Comparison of ENCODE assay signal across 21 cellular contexts in genomic region chr1:78408830-78409229, GRCh38.
DNase-seq lines count a peak whose midpoint lies in the region; ATAC-seq, FAIRE-seq and TF ChIP-seq lines count a peak whose summit lies in the region.
"Had no signal": no experiment of that assay in that cellular context is flagged by ENCODE, and none has a peak within 500 bp of the region (broad histone marks: within the 10 kb centered on the region; RNA-seq: fewer than 3 reads in every experiment).

No MANE protein-coding gene starts in this region.

- no peak for TF ChIP-seq CTCF in left lung (IDR thresholded peaks at IDR 0.05)

- intact Hi-C loops in left lung (cut with DNase I), result no loop called here

- in situ Hi-C loops in KBM-7 (cut with MboI; ENCODE audit: low pct_unique_long_range_greater_than_20kb, low sequenced_read_pairs), result no loop called here

- no peak overlapping the region for H3K27ac ChIP-seq in left lung
- H3K27ac ChIP-seq: A549, uterus had no signal

- peak overlapping the region; percentile 52 for H3K9ac ChIP-seq in adipocyte (ENCODE audit: low read length)

- DNase-seq in AG08395 (ENCODE audit: low spot score) (peak; percentile 63), GM04503 (ENCODE audit: low read depth) (peak; percentile 42), adipocyte (ENCODE audit: low read depth) (peak; percentile 49), left lung (no peak), GM19239 (ENCODE audit: insufficient read length, low spot score) (no peak), COLO829 (ENCODE audit: low spot score) (no peak), KBM-7 (no peak)
- DNase-seq: activated CD4-positive, alpha-beta T cell treated with anti-CD3 and anti-CD28 coated beads for 48 hours; DMS 273 treated with DMSO at 0.1 percent for 48 hours; effector memory CD8-positive, alpha-beta T cell; immature natural killer cell; NCI-H146; NCI-H748 treated with DMSO at 0.1 percent for 48 hours; SHP77; stimulated activated CD4-positive, alpha-beta T cell treated with anti-CD3 and anti-CD28 coated beads, Interleukin-12 subunit alpha, Interleukin-12 subunit beta, amount 100 ng/mL, for 4 hours; T-cell had no signal

- FAIRE-seq in GM19239 (lab: Jason Lieb, UNC), result no peak
- FAIRE-seq: A549 had no signal

- H3K4me1 ChIP-seq in adipocyte (ENCODE audit: control insufficient read depth, insufficient read depth, low read length), result peaks cover 18% of the 10 kb centered on the region
- no peaks in the 10 kb centered on the region for H3K4me1 ChIP-seq in left lung
- H3K4me1 ChIP-seq: A549, HAP-1, uterus had no signal

- H3K9me3 ChIP-seq in adipocyte (ENCODE audit: control insufficient read depth, low read length) (peaks cover 36% of the 10 kb centered on the region), left lung (peaks cover 0 to 32% of the 10 kb centered on the region in 2 donors)
- H3K9me3 ChIP-seq: A549, HAP-1 had no signal

- H3K36me3 ChIP-seq in adipocyte (ENCODE audit: control insufficient read depth, insufficient read depth, low read length, severe bottlenecking) (no peaks in the 10 kb centered on the region), left lung (no peaks in the 10 kb centered on the region)
- H3K36me3 ChIP-seq: HAP-1, uterus had no signal

- H3K27me3 ChIP-seq in adipocyte (replicated peaks; ENCODE audit: control insufficient read depth, insufficient read depth, low read length), result no peaks in the 10 kb centered on the region
- H3K27me3 ChIP-seq in left lung, result no peaks in the 10 kb centered on the region
- H3K27me3 ChIP-seq: uterus had no signal

- peak; percentile 12 for ATAC-seq in left lung
- no peak for ATAC-seq in GM18861 (IDR thresholded peaks at IDR 0.05; ENCODE audit: unreplicated experiment)
- ATAC-seq: A549; activated naive CD4-positive, alpha-beta T cell treated with anti-CD3 and anti-CD28 coated beads, Interleukin-2, amount 50 U/mL, for 72 hours; effector memory CD8-positive, alpha-beta T cell; T-cell had no signal

- H3K4me3 ChIP-seq in adipocyte (ENCODE audit: low read length), result no peak overlapping the region
- no peak overlapping the region for H3K4me3 ChIP-seq in left lung
- H3K4me3 ChIP-seq: A549, HAP-1, uterus had no signal

Comparison
In these comparisons a context has a peak if more than half of its experiments do, and no peak if none do; other contexts are left out.
1. DNase-seq: peak in AG08395 (single experiment), GM04503 (single experiment) and adipocyte (single experiment); none in left lung (0 of 2), GM19239 (single experiment), COLO829 (single experiment) and KBM-7 (single experiment).